Comparison of ENCODE assay signal across 16 cellular contexts in genomic region chr6:170200458-170200891, GRCh38.
A peak's percentile ranks its signal among the peaks of the same experiment; 100 is the strongest.
DNase-seq lines count a peak whose midpoint lies in the region; ATAC-seq and TF ChIP-seq lines count a peak whose summit lies in the region.
"Had no signal": no experiment of that assay in that cellular context is flagged by ENCODE, and none has a peak within 500 bp of the region (broad histone marks: within the 10 kb centered on the region; RNA-seq: fewer than 3 reads in every experiment).

No MANE protein-coding gene starts in this region.

- H3K27ac ChIP-seq in mammary epithelial cell (ENCODE audit: insufficient read depth, low read depth, low read length) (no peak overlapping the region), gastroesophageal sphincter (peak overlapping the region in 3 of 4 donors; percentile 33 to 62 (median 60)), thoracic aorta (no peak overlapping the region)
- H3K27ac ChIP-seq: neutrophil, upper lobe of left lung had no signal

- no peak overlapping the region for H3K9ac ChIP-seq in mammary epithelial cell (ENCODE audit: insufficient read depth, low read length)

- dilution Hi-C loops in mammary epithelial cell (cut with HindIII; ENCODE audit: low sequenced_read_pairs): no loop called here

- no peak overlapping the region for H3K4me3 ChIP-seq in MG63
- H3K4me3 ChIP-seq in mammary epithelial cell (replicated peaks in 1 of 3; ENCODE audit: insufficient read depth in 1 of 3, low read depth in 2 of 3, low read length in 3 of 3): no peak overlapping the region
- no peak overlapping the region for H3K4me3 ChIP-seq in gastroesophageal sphincter
- no peak overlapping the region for H3K4me3 ChIP-seq in thoracic aorta
- H3K4me3 ChIP-seq: HAP-1, upper lobe of left lung had no signal

- no peak for TF ChIP-seq EP300 in gastroesophageal sphincter (IDR thresholded peaks at IDR 0.05)

- ATAC-seq in gastroesophageal sphincter (peak; percentile 39), thoracic aorta (ENCODE audit: insufficient number of reproducible peaks, low FRiP score, low read depth) (peak; percentile 53), HG03457 (IDR thresholded peaks at IDR 0.05; ENCODE audit: unreplicated experiment) (no peak)

- H3K79me2 ChIP-seq in mammary epithelial cell (ENCODE audit: insufficient read depth, low read length): no peaks in the 10 kb centered on the region

- no peaks in the 10 kb centered on the region for H4K20me1 ChIP-seq in mammary epithelial cell (ENCODE audit: insufficient read depth, low read length)

- intact Hi-C loops in mammary epithelial cell (cut with micrococcal nuclease): no loop called here

- H3K27me3 ChIP-seq in MG63 (no peaks in the 10 kb centered on the region), mammary epithelial cell (ENCODE audit: insufficient read depth, low read length) (no peaks in the 10 kb centered on the region), gastroesophageal sphincter (no peaks in the 10 kb centered on the region), thoracic aorta (replicated peaks; ENCODE audit: insufficient read depth) (no peaks in the 10 kb centered on the region)
- H3K27me3 ChIP-seq: neutrophil, upper lobe of left lung had no signal

- no peak for TF ChIP-seq POLR2A in gastroesophageal sphincter (IDR thresholded peaks at IDR 0.05)

- CTCF ChIA-PET in mammary epithelial cell (lab: Charles Lee; ENCODE audit: low non-redundant PET): no interaction called here

- H3K36me3 ChIP-seq in MG63: no peaks in the 10 kb centered on the region
- no peaks in the 10 kb centered on the region for H3K36me3 ChIP-seq in mammary epithelial cell (ENCODE audit: insufficient read depth, low read length)
- no peaks in the 10 kb centered on the region for H3K36me3 ChIP-seq in gastroesophageal sphincter
- no peaks in the 10 kb centered on the region for H3K36me3 ChIP-seq in thoracic aorta
- H3K36me3 ChIP-seq: HAP-1, neutrophil, upper lobe of left lung had no signal

- BruUV-seq in mammary epithelial cell (replicated peaks; lab: Mats Ljungman, UMichigan): no TSS peak

- H3K9me3 ChIP-seq in MG63 (peaks cover 12% of the 10 kb centered on the region), mammary epithelial cell (replicated peaks; ENCODE audit: insufficient read depth, low read length) (peaks cover 6% of the 10 kb centered on the region), gastroesophageal sphincter (peaks cover 0 to 12% (median 0%) of the 10 kb centered on the region in 3 donors), thoracic aorta (peaks cover 4% of the 10 kb centered on the region)
- H3K9me3 ChIP-seq: neutrophil had no signal

- TF ChIP-seq CTCF in mammary epithelial cell (conservative IDR thresholded peaks at IDR 0.05 in 1 of 2, IDR thresholded peaks at IDR 0.05 in 1 of 2; ENCODE audit: extremely low read depth in 1 of 2, insufficient read depth in 1 of 2, low read depth in 1 of 2, low read length in 2 of 2): no peak
- TF ChIP-seq CTCF in gastroesophageal sphincter (IDR thresholded peaks at IDR 0.05): no peak
- TF ChIP-seq CTCF in thoracic aorta (IDR thresholded peaks at IDR 0.05): no peak

- DNase-seq in MG63: peak; percentile 70
- DNase-seq in mammary epithelial cell: peak; percentile 34
- no peak for DNase-seq in thoracic aorta (ENCODE audit: low spot score)
- no peak for DNase-seq in NOMO-1 (lab: John Stamatoyannopoulos, UW; ENCODE audit: unreplicated experiment in 2 of 2)
- no peak for DNase-seq in NCI-H1417 (lab: John Stamatoyannopoulos, UW)
- DNase-seq: activated CD4-positive, CD25-positive, alpha-beta regulatory T cell; effector CD4-positive, alpha-beta T cell; foreskin fibroblast; KBM-7; NCI-H1092; stimulated activated naive CD4-positive, alpha-beta T cell had no signal

- peaks cover 11% of the 10 kb centered on the region for H3K4me1 ChIP-seq in mammary epithelial cell (ENCODE audit: insufficient read depth, low read length)
- H3K4me1 ChIP-seq in gastroesophageal sphincter: peaks cover 0 to 3% (median 3%) of the 10 kb centered on the region in 3 donors
- H3K4me1 ChIP-seq in thoracic aorta (ENCODE audit: control insufficient read depth in 1 of 2, low read depth in 2 of 2): peaks cover 0 to 5% of the 10 kb centered on the region in 2 donors
- H3K4me1 ChIP-seq: HAP-1, upper lobe of left lung had no signal

- peak overlapping the region; percentile 82 for H2AFZ ChIP-seq in mammary epithelial cell (ENCODE audit: low read depth, low read length)

- in situ Hi-C loops in mammary epithelial cell (cut with MboI; ENCODE audit: low sequenced_read_pairs in 2 of 2): no loop called here

- WGBS in mammary epithelial cell (ENCODE audit: low coverage, missing lambda C conversion rate): 6% methylated on average over 7 of the region's 9 CpGs
- WGBS in gastroesophageal sphincter (ENCODE audit: low coverage in 1 of 2), 2 donors: 21 to 28% methylated on average over 2 to 7 of the region's 9 CpGs

- H3K4me2 ChIP-seq in mammary epithelial cell (ENCODE audit: insufficient read depth, low read depth, low read length): peak overlapping the region; percentile 45

Comparison
In these comparisons a context has a peak if more than half of its experiments do, and no peak if none do; other contexts are left out.
1. DNase-seq: peak in MG63 (single experiment) and mammary epithelial cell (single experiment); none in thoracic aorta (single experiment), NOMO-1 (0 of 2) and NCI-H1417 (0 of 3).
2. H3K27ac ChIP-seq: peak in gastroesophageal sphincter (3 of 4); none in mammary epithelial cell (single experiment) and thoracic aorta (0 of 2).